ENCODE assay signal across 27 cellular contexts in the genomic region with DNA sequence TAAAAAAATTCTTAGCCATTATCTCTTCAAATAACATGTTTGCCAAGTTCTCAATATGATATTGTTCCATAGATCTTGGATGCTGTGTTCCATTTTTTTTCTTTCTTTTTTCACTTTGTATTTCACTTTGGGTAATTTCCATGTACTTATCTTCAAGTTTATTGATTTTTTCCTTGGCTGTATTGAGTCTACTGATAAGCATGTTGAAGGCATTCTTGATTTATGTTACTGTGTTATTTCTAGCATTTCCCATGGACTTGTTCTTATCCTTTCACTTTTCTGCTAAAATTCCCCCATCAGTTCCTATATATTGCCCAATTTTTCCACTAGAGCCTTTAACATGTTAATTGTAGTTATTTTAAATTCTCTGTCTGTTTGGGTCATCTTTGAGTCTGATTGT.
"Had no signal": no experiment of that assay in that cellular context is flagged by ENCODE, and none has a peak within 500 bp of the region (broad histone marks: within the 10 kb centered on the region; RNA-seq: fewer than 3 reads in every experiment).

No MANE protein-coding gene starts in this region.

- H3K4me2 ChIP-seq: neural progenitor cell had no signal

- H3K27ac ChIP-seq: neural progenitor cell, ovary, psoas muscle, right lobe of liver, sigmoid colon, suprapubic skin, testis, tibial artery, transverse colon, upper lobe of right lung, uterus had no signal

- H2AFZ ChIP-seq: neural progenitor cell had no signal

- H3K4me3 Mint-ChIP-seq: naive thymus-derived CD4-positive, alpha-beta T cell; natural killer cell; nephron; neural progenitor cell; stimulated activated effector memory CD8-positive, alpha-beta T cell treated with anti-CD3 and anti-CD28 coated beads, Interleukin-12 subunit alpha, Interleukin-12 subunit beta, amount 100 ng/mL, for 72 hours; stimulated activated naive B cell treated with anti-CD40 and anti-IgM and Interleukin-4, amounts not matched to agents 10 μg/mL and 1 μg/mL and 100 μg/mL, for 72 hours; stimulated activated naive CD8-positive, alpha-beta T cell treated with anti-CD3 and anti-CD28 coated beads, Interleukin-15, amount 100 ng/mL, for 72 hours; type B pancreatic cell had no signal

- H3K27me3 ChIP-seq: neural progenitor cell, ovary, right lobe of liver, sigmoid colon, suprapubic skin, testis, tibial artery, transverse colon, upper lobe of right lung, uterus had no signal

- H3K4me3 ChIP-seq: neural progenitor cell, ovary, psoas muscle, right lobe of liver, sigmoid colon, suprapubic skin, testis, tibial artery, transverse colon, upper lobe of right lung, uterus had no signal

- DNase-seq: naive thymus-derived CD4-positive, alpha-beta T cell; natural killer cell; occipital lobe; ovary; psoas muscle; right cardiac atrium; right lobe of liver; sigmoid colon; small intestine; stimulated activated CD4-positive, alpha-beta T cell treated with anti-CD3 and anti-CD28 coated beads, Interleukin-15, amount 100 ng/mL, for 24 hours; stimulated activated CD4-positive, alpha-beta T cell treated with anti-CD3 and anti-CD28 coated beads, Interleukin-2, amount 100 ng/mL, for 24 hours; stimulated activated CD4-positive, alpha-beta T cell treated with anti-CD3 and anti-CD28 coated beads, Interleukin-2, amount 100 ng/mL, for 48 hours; stimulated activated CD4-positive, alpha-beta T cell treated with anti-CD3 and anti-CD28 coated beads, Interleukin-4, amount 100 ng/mL, for 24 hours; stimulated activated naive B cell treated with anti-CD40 and anti-IgM and Interleukin-4, amounts not matched to agents 10 μg/mL and 1 μg/mL and 100 μg/mL, for 72 hours; stimulated activated naive CD8-positive, alpha-beta T cell treated with anti-CD3 and anti-CD28 coated beads, Interleukin-15, amount 100 ng/mL, for 72 hours; stimulated activated naive CD8-positive, alpha-beta T cell treated with anti-CD3 and anti-CD28 coated beads, Interleukin-15, Interleukin-2, amounts not matched to agents 100 U/mL and 50 U/mL, for 24 hours; substantia nigra; testis; tibial artery; transverse colon; upper lobe of right lung; uterus had no signal

- H3K9ac ChIP-seq: neural progenitor cell had no signal

- H3K4me1 Mint-ChIP-seq: natural killer cell; nephron; stimulated activated effector memory CD8-positive, alpha-beta T cell treated with anti-CD3 and anti-CD28 coated beads, Interleukin-12 subunit alpha, Interleukin-12 subunit beta, amount 100 ng/mL, for 72 hours; stimulated activated naive B cell treated with anti-CD40 and anti-IgM and Interleukin-4, amounts not matched to agents 10 μg/mL and 1 μg/mL and 100 μg/mL, for 72 hours; stimulated activated naive CD8-positive, alpha-beta T cell treated with anti-CD3 and anti-CD28 coated beads, Interleukin-15, amount 100 ng/mL, for 72 hours had no signal

- H3K27me3 Mint-ChIP-seq: naive thymus-derived CD4-positive, alpha-beta T cell; stimulated activated naive B cell treated with anti-CD40 and anti-IgM and Interleukin-4, amounts not matched to agents 10 μg/mL and 1 μg/mL and 100 μg/mL, for 72 hours; stimulated activated naive CD8-positive, alpha-beta T cell treated with anti-CD3 and anti-CD28 coated beads, Interleukin-15, amount 100 ng/mL, for 72 hours; type B pancreatic cell had no signal

- ATAC-seq: naive thymus-derived CD4-positive, alpha-beta T cell; natural killer cell; psoas muscle; right cardiac atrium; right lobe of liver; stimulated activated effector memory CD8-positive, alpha-beta T cell treated with anti-CD3 and anti-CD28 coated beads, Interleukin-12 subunit alpha, Interleukin-12 subunit beta, amount 100 ng/mL, for 72 hours; stimulated activated naive B cell treated with anti-CD40 and anti-IgM and Interleukin-4, amounts not matched to agents 10 μg/mL and 1 μg/mL and 100 μg/mL, for 72 hours; stimulated activated naive CD8-positive, alpha-beta T cell treated with anti-CD3 and anti-CD28 coated beads, Interleukin-15, amount 100 ng/mL, for 72 hours; stimulated activated naive CD8-positive, alpha-beta T cell treated with anti-CD3 and anti-CD28 coated beads, Interleukin-15, Interleukin-2, amounts not matched to agents 100 U/mL and 50 U/mL, for 24 hours; upper lobe of right lung had no signal

- H3K4me1 ChIP-seq: psoas muscle, right lobe of liver, sigmoid colon, suprapubic skin, testis, tibial artery, transverse colon, upper lobe of right lung, uterus had no signal

- H3K36me3 ChIP-seq: neural progenitor cell, ovary, right lobe of liver, sigmoid colon, suprapubic skin, transverse colon, upper lobe of right lung, uterus had no signal

- H3K27ac Mint-ChIP-seq: naive thymus-derived CD4-positive, alpha-beta T cell; natural killer cell; nephron; neural progenitor cell; stimulated activated effector memory CD8-positive, alpha-beta T cell treated with anti-CD3 and anti-CD28 coated beads, Interleukin-12 subunit alpha, Interleukin-12 subunit beta, amount 100 ng/mL, for 72 hours; stimulated activated naive B cell treated with anti-CD40 and anti-IgM and Interleukin-4, amounts not matched to agents 10 μg/mL and 1 μg/mL and 100 μg/mL, for 72 hours; type B pancreatic cell had no signal

- H3K9me3 ChIP-seq: ovary, psoas muscle, right lobe of liver, sigmoid colon, suprapubic skin, testis, tibial artery, transverse colon, upper lobe of right lung, uterus had no signal

- H3K9me3 Mint-ChIP-seq: natural killer cell; nephron; stimulated activated naive B cell treated with anti-CD40 and anti-IgM and Interleukin-4, amounts not matched to agents 10 μg/mL and 1 μg/mL and 100 μg/mL, for 72 hours; stimulated activated naive CD8-positive, alpha-beta T cell treated with anti-CD3 and anti-CD28 coated beads, Interleukin-15, amount 100 ng/mL, for 72 hours; type B pancreatic cell had no signal

- FAIRE-seq: small intestine had no signal
